Comparison of ENCODE assay signal across 8 cellular contexts in genomic region chr17:2266045-2266864, GRCh38. TPM values are rescaled to one million over a fixed set of nuclear protein-coding genes. Genes with fewer than 3 reads are reported as not detected.
DNase-seq lines count a peak whose midpoint lies in the region; ATAC-seq and TF ChIP-seq lines count a peak whose summit lies in the region.

No MANE protein-coding gene starts in this region.

- H3K36me3 Mint-ChIP-seq in activated naive CD8-positive, alpha-beta T cell treated with anti-CD3 and anti-CD28 coated beads for 36 hours = peaks cover 63% of the 10 kb centered on the region

- H3K27ac Mint-ChIP-seq in activated naive CD8-positive, alpha-beta T cell treated with anti-CD3 and anti-CD28 coated beads for 36 hours = peak overlapping the region; percentile 100

- no peaks in the 10 kb centered on the region for H3K9me3 Mint-ChIP-seq in activated naive CD8-positive, alpha-beta T cell treated with anti-CD3 and anti-CD28 coated beads for 36 hours

- H3K36me3 ChIP-seq in GM06990 (ENCODE audit: control insufficient read depth, insufficient read depth, low read length) = peaks cover 2% of the 10 kb centered on the region

- H3K27me3 ChIP-seq in GM06990 (replicated peaks; ENCODE audit: control insufficient read depth, insufficient read depth, low read length) = no peaks in the 10 kb centered on the region

- no peak for TF ChIP-seq CTCF in GM06990 (IDR thresholded peaks at IDR 0.05; ENCODE audit: insufficient read depth, low read length, poor library complexity, severe bottlenecking)

- H3K4me3 ChIP-seq in GM06990 (replicated peaks; ENCODE audit: low read depth, low read length) = peak overlapping the region; percentile 42

- no peaks in the 10 kb centered on the region for H3K27me3 Mint-ChIP-seq in activated naive CD8-positive, alpha-beta T cell treated with anti-CD3 and anti-CD28 coated beads for 36 hours

- ATAC-seq in GM21737 (IDR thresholded peaks at IDR 0.05; ENCODE audit: unreplicated experiment) = peak; percentile 78

- peaks cover 74% of the 10 kb centered on the region for H3K4me1 Mint-ChIP-seq in activated naive CD8-positive, alpha-beta T cell treated with anti-CD3 and anti-CD28 coated beads for 36 hours

- DNase-seq in GM06990 (ENCODE audit: extremely low read depth, insufficient read length) (peak; percentile 61), T follicular helper cell (ENCODE audit: low read depth) (peak; percentile 78), NOMO-1 treated with dmso at 0.1 percent for 144 hours (lab: John Stamatoyannopoulos, UW; ENCODE audit: unreplicated experiment) (no peak), NCI-H2081 (lab: John Stamatoyannopoulos, UW) (no peak), SIG-M5 (lab: John Stamatoyannopoulos, UW) (no peak)
- peak; percentile 86 for DNase-seq in activated naive CD8-positive, alpha-beta T cell treated with anti-CD3 and anti-CD28 coated beads for 36 hours
- DNase-seq in stimulated activated CD4-positive, alpha-beta T cell treated with anti-CD3 and anti-CD28 coated beads, Interleukin-4, amount 100 ng/mL, for 48 hours (ENCODE audit: low read depth in 2 of 2) = peak; percentile 69 to 84

- peak overlapping the region; percentile 84 for H3K4me3 Mint-ChIP-seq in activated naive CD8-positive, alpha-beta T cell treated with anti-CD3 and anti-CD28 coated beads for 36 hours

RNA-seq across cellular contexts. Expression of gene SMG6, which starts 37.3 kb away (rescaled TPM):
- total RNA-seq in activated naive CD8-positive, alpha-beta T cell treated with anti-CD3 and anti-CD28 coated beads for 36 hours = 10 to 100 TPM; 48.7 to 51.8 TPM

RNA-seq across cellular contexts. Expression of gene SRR, which starts 37.5 kb away (rescaled TPM):
- total RNA-seq in activated naive CD8-positive, alpha-beta T cell treated with anti-CD3 and anti-CD28 coated beads for 36 hours = 10 to 100 TPM; 10.9 to 13.1 TPM

Comparison
In these comparisons a context has a peak if more than half of its experiments do, and no peak if none do; other contexts are left out.
1. DNase-seq: peak in GM06990 (single experiment), T follicular helper cell (single experiment), activated naive CD8-positive, alpha-beta T cell treated with anti-CD3 and anti-CD28 coated beads for 36 hours (single experiment) and stimulated activated CD4-positive, alpha-beta T cell treated with anti-CD3 and anti-CD28 coated beads, Interleukin-4, amount 100 ng/mL, for 48 hours (2 of 2); none in NOMO-1 treated with dmso at 0.1 percent for 144 hours (single experiment), NCI-H2081 (0 of 2) and SIG-M5 (single experiment).